14 cellular contexts compared by ENCODE assay signal in genomic region chr7:107047902-107048782, GRCh38. TPM values are rescaled to one million over a fixed set of nuclear protein-coding genes. Genes with fewer than 3 reads are reported as not detected.
DNase-seq lines count a peak whose midpoint lies in the region; ATAC-seq, FAIRE-seq and TF ChIP-seq lines count a peak whose summit lies in the region.
"Had no signal": no experiment of that assay in that cellular context is flagged by ENCODE, and none has a peak within 500 bp of the region (broad histone marks: within the 10 kb centered on the region; RNA-seq: fewer than 3 reads in every experiment).

No MANE protein-coding gene starts in this region.

- H3K27ac ChIP-seq in DOHH2 (ENCODE audit: low read depth, low read length) = no peak overlapping the region
- peak overlapping the region; percentile 54 for H3K27ac ChIP-seq in HUES48 (ENCODE audit: low read depth, low read length)
- H3K27ac ChIP-seq in GM12878 (ENCODE audit: control insufficient read depth, insufficient read depth) = no peak overlapping the region
- no peak overlapping the region for H3K27ac ChIP-seq in SJCRH30
- no peak overlapping the region for H3K27ac ChIP-seq in sigmoid colon

- intact Hi-C loops in GM12878 (cut with micrococcal nuclease; ENCODE audit: unreplicated experiment) = no loop called here
- intact Hi-C loops in sigmoid colon (cut with DNase I) = loop anchor here (10.0 kb wide), 2 partner anchors 97 to 383 kb away; partner anchors contain the start of gene CCDC71L

- POLR2A ChIA-PET in GM12878 (lab: Charles Lee) = no interaction called here

- FAIRE-seq in GM12878 (lab: Jason Lieb, UNC) = no peak

- no peak overlapping the region for H3K9ac ChIP-seq in HUES48 (ENCODE audit: low read depth, low read length)
- H3K9ac ChIP-seq in GM12878 (ENCODE audit: control insufficient read depth, insufficient read depth, low read length) = no peak overlapping the region

- H3K79me2 ChIP-seq in DOHH2 (ENCODE audit: control insufficient read depth, low read length) = peaks cover 85% of the 10 kb centered on the region
- no peaks in the 10 kb centered on the region for H3K79me2 ChIP-seq in GM12878 (ENCODE audit: control insufficient read depth, insufficient read depth, low read length)

- H4K20me1 ChIP-seq in DOHH2 (ENCODE audit: control insufficient read depth, insufficient read depth, low read depth, low read length) (peaks cover 11% of the 10 kb centered on the region; the same call in 1 of the 2 replicates), GM12878 (ENCODE audit: control insufficient read depth, insufficient read depth) (no peaks in the 10 kb centered on the region)

- WGBS in GM12878 (ENCODE audit: insufficient coverage, insufficient replicate concordance, low lambda C conversion rate, missing lambda C conversion rate) = 39% methylated on average over 10 of the region's 10 CpGs
- 84 to 93% methylated on average over 10 of the region's 10 CpGs for WGBS in sigmoid colon, 2 donors

- no TSS peak for BruUV-seq in GM12878 (replicated peaks; lab: Mats Ljungman, UMichigan)

- TF ChIP-seq EP300 in GM12878 (IDR thresholded peaks at IDR 0.05; ENCODE audit: borderline replicate concordance in 1 of 2, control insufficient read depth in 1 of 2, low read depth in 2 of 2, low read length in 2 of 2) = no peak
- TF ChIP-seq EP300 in sigmoid colon (IDR thresholded peaks at IDR 0.05) = no peak

- peaks cover 13% of the 10 kb centered on the region for H3F3A ChIP-seq in DOHH2 (ENCODE audit: control insufficient read depth, insufficient read depth)

- RAD21 ChIA-PET in GM12878 (lab: Charles Lee; ENCODE audit: unreplicated experiment) = no interaction called here

- DNase-seq in GM12878 (ENCODE audit: low read depth, low spot score) = no peak
- peak; percentile 60 to 87 for DNase-seq in lung microvascular endothelial cell (ENCODE audit: low read depth in 2 of 2)
- no peak for DNase-seq in SJCRH30
- no peak for DNase-seq in sigmoid colon
- no peak for DNase-seq in activated CD4-positive, alpha-beta T cell treated with anti-CD3 and anti-CD28 coated beads for 48 hours
- DNase-seq: activated CD4-positive, alpha-beta T cell treated with anti-CD3 and anti-CD28 coated beads, Interleukin-2, amount 50 U/mL, for 4 hours; activated effector memory CD4-positive, alpha-beta T cell treated with anti-CD3 and anti-CD28 coated beads, Interleukin-2, amount 50 U/mL, for 16 hours; immature natural killer cell; Karpas-422; NCI-H2107; stimulated activated CD4-positive, alpha-beta T cell treated with anti-CD3 and anti-CD28 coated beads, Interleukin-2, amount 100 ng/mL, for 24 hours had no signal

- H3K4me1 ChIP-seq in DOHH2 (ENCODE audit: control insufficient read depth, low read length) (peaks cover 81% of the 10 kb centered on the region), HUES48 (ENCODE audit: control insufficient read depth, insufficient read depth, low read length) (peaks cover 51% of the 10 kb centered on the region), GM12878 (ENCODE audit: control insufficient read depth, insufficient read depth, low read length) (no peaks in the 10 kb centered on the region), SJCRH30 (peaks cover 4% of the 10 kb centered on the region; the same call in 1 of the 2 replicates), sigmoid colon (peaks cover 0 to 26% (median 20%) of the 10 kb centered on the region in 4 donors)

- in situ Hi-C loops in GM12878 (cut with MboI) = no loop called here

- H3K4me3 ChIP-seq in DOHH2 (ENCODE audit: low read length) (peak overlapping the region; percentile 97), HUES48 (ENCODE audit: low read depth, low read length) (no peak overlapping the region), GM12878 (no peak overlapping the region), SJCRH30 (no peak overlapping the region), sigmoid colon (no peak overlapping the region)

- H3K27me3 ChIP-seq in DOHH2 (ENCODE audit: control insufficient read depth, low read length) (no peaks in the 10 kb centered on the region), HUES48 (ENCODE audit: control insufficient read depth, insufficient read depth, low read length) (peaks cover 12% of the 10 kb centered on the region; the same call in 1 of the 2 replicates), GM12878 (replicated peaks in 1 of 2; ENCODE audit: control insufficient read depth in 2 of 2, insufficient read depth in 2 of 2, low read length in 1 of 2) (peaks cover 4 to 12% of the 10 kb centered on the region in 2 experiments; a peak in 3 of 4 replicates), SJCRH30 (no peaks in the 10 kb centered on the region), sigmoid colon (no peaks in the 10 kb centered on the region)

- TF ChIP-seq RAD21 in GM12878 (IDR thresholded peaks at IDR 0.05; ENCODE audit: insufficient read depth, low read depth, low read length) = no peak

- TF ChIP-seq POLR2A in GM12878 (IDR thresholded peaks at IDR 0.05; ENCODE audit: low read depth, low read length) = no peak
- no peak for TF ChIP-seq POLR2A in sigmoid colon (IDR thresholded peaks at IDR 0.05)

- H3K9me3 ChIP-seq in DOHH2 (ENCODE audit: control insufficient read depth, insufficient read depth, low read length) (no peaks in the 10 kb centered on the region), HUES48 (ENCODE audit: control insufficient read depth, insufficient read depth, low read length) (no peaks in the 10 kb centered on the region), GM12878 (replicated peaks; ENCODE audit: control insufficient read depth, insufficient read depth, low read length) (no peaks in the 10 kb centered on the region), SJCRH30 (replicated peaks) (no peaks in the 10 kb centered on the region), sigmoid colon (no peaks in the 10 kb centered on the region)

- H3K4me2 ChIP-seq in DOHH2 (ENCODE audit: low read length) = peak overlapping the region; percentile 64
- H3K4me2 ChIP-seq in GM12878 (ENCODE audit: control insufficient read depth, insufficient read depth) = no peak overlapping the region

- H2AFZ ChIP-seq in GM12878 (ENCODE audit: control insufficient read depth, low read depth, low read length) = no peak overlapping the region

- H3K9me2 ChIP-seq in DOHH2 (replicated peaks; ENCODE audit: control insufficient read depth, low read length) = no peaks in the 10 kb centered on the region

- ATAC-seq in GM12878 (no peak), GM18519 (IDR thresholded peaks at IDR 0.05; ENCODE audit: low FRiP score, unreplicated experiment) (no peak)

- CTCF ChIA-PET in GM12878 (lab: Yijun Ruan, JAX) = interaction anchor here (0.7 to 3.8 kb wide), 10 partner anchors 9 to 1127 kb away, joined by 3 to 20 read pairs (median 4); no protein-coding TSS in a partner anchor

- SMC1A ChIA-PET in GM12878 (lab: Charles Lee; ENCODE audit: uncharacterized antibody, unreplicated experiment) = interaction anchor here (0.6 to 1.2 kb wide), 2 partner anchors 100 to 291 kb away, joined by 3 read pairs; no protein-coding TSS in a partner anchor

- TF ChIP-seq CTCF in DOHH2 (IDR thresholded peaks at IDR 0.05; ENCODE audit: low read depth, low read length, poor library complexity, severe bottlenecking) = peak; percentile 92
- TF ChIP-seq CTCF in GM12878 (IDR thresholded peaks at IDR 0.05 in 2 of 3, conservative IDR thresholded peaks at IDR 0.05 in 1 of 3; ENCODE audit: control insufficient read depth in 2 of 3, extremely low read depth in 1 of 3, insufficient read depth in 1 of 3, low read depth in 3 of 3, low read length in 3 of 3) = peak in 2 of 3 experiments; percentile 17 to 19; a peak in 2 of 6 replicates
- TF ChIP-seq CTCF in sigmoid colon (IDR thresholded peaks at IDR 0.05) = no peak

- H3K36me3 ChIP-seq in DOHH2 (ENCODE audit: control insufficient read depth, low read length) (peaks cover 57% of the 10 kb centered on the region), HUES48 (ENCODE audit: control insufficient read depth, insufficient read depth, low read length) (no peaks in the 10 kb centered on the region), GM12878 (ENCODE audit: control insufficient read depth in 2 of 2, insufficient read depth in 2 of 2, low read length in 1 of 2) (no peaks in the 10 kb centered on the region), SJCRH30 (no peaks in the 10 kb centered on the region), sigmoid colon (no peaks in the 10 kb centered on the region)

TF ChIP-seq in GM12878, 131 proteins besides CTCF, POLR2A, EP300 and RAD21 (continues in another document):
- TF ChIP-seq LARP7 (IDR thresholded peaks at IDR 0.05) (no peak), BCL11A (IDR thresholded peaks at IDR 0.05; ENCODE audit: low read depth, low read length) (no peak)

RNA-seq across cellular contexts. Expression of gene PRKAR2B, which starts 3.6 kb away (rescaled TPM):
- total RNA-seq in GM12878 (2013; cell fraction: nucleolus; rRNA removed) = not detected in 2 replicates
- not detected in 2 replicates for total RNA-seq in GM12878 (2014; rRNA removed)
- total RNA-seq in GM12878 (2014; rRNA removed; fragmentation: Illumina TruSeq; extraction: Trizol) = 0.04 TPM in 1 of 2 replicates, not detected in the other
- total RNA-seq in GM12878 (2021) = 0.18 and 0.48 TPM in 2 replicates
- not detected for polyA plus RNA-seq in GM12878 (2011; ENCODE audit: low read depth)
- 0.03 and 0.12 TPM in 2 replicates for polyA plus RNA-seq in GM12878 (2011; rRNA removed)
- polyA plus RNA-seq in GM12878 (2011; cell fraction: cytosol; rRNA removed) = 0.02 and 0.03 TPM in 2 replicates
- not detected in 2 replicates for polyA plus RNA-seq in GM12878 (2011; cell fraction: nucleus; rRNA removed)
- 0.06 TPM in 1 of 2 replicates, not detected in the other for polyA plus RNA-seq in GM12878 (2012)
- polyA plus RNA-seq in GM12878 (2014; fragmentation: Illumina TruSeq; extraction: Trizol) = 0.01 TPM in 1 of 2 replicates, not detected in the other
- under 1 TPM in 1 of 2 experiments, not detected in 1; 0.02 TPM for polyA plus RNA-seq in GM12878 (2014; fragmentation: Nextera tagmentation; extraction: Ambion mirVana)
- not detected in 2 replicates for polyA plus RNA-seq in GM12878 (2014; rRNA removed)
- under 1 TPM in 1 of 2 experiments, not detected in 1; 0.06 TPM for polyA plus RNA-seq in GM12878 (2016; fragmentation: Nextera tagmentation; extraction: Ambion mirVana)
- polyA minus RNA-seq in GM12878 (2011; rRNA and poly(A)+ RNA removed) = 0.05 and 0.07 TPM in 2 replicates
- polyA minus RNA-seq in GM12878 (2011; cell fraction: cytosol; rRNA and poly(A)+ RNA removed) = not detected in 2 replicates
- not detected in 2 replicates for polyA minus RNA-seq in GM12878 (2011; cell fraction: nucleus; rRNA and poly(A)+ RNA removed)
- 17.3 and 26.2 TPM in 2 replicates for total RNA-seq in lung microvascular endothelial cell
- total RNA-seq in SJCRH30 (2014; rRNA removed; shearing (Covaris generic)) = 12.3 and 14.3 TPM in 2 replicates
- 10 to 100 TPM; 20.2 to 40.0 (median 31.2) TPM for total RNA-seq in sigmoid colon
- polyA plus RNA-seq in sigmoid colon = 10 to 100 TPM in 2 of 3 donors, 1 to 10 TPM in 1; 8.1 to 12.6 (median 12.0) TPM

Comparison
In these comparisons a context has a peak if more than half of its experiments do, and no peak if none do; other contexts are left out.
1. CTCF ChIP-seq: peak in DOHH2 (single experiment) and GM12878 (2 of 3); none in sigmoid colon (0 of 4).
2. DNase-seq: peak in lung microvascular endothelial cell (2 of 2); none in GM12878 (single experiment), SJCRH30 (0 of 2), sigmoid colon (single experiment) and activated CD4-positive, alpha-beta T cell treated with anti-CD3 and anti-CD28 coated beads for 48 hours (single experiment).